ENCODE assay signal across 8 cellular contexts in the genomic region with DNA sequence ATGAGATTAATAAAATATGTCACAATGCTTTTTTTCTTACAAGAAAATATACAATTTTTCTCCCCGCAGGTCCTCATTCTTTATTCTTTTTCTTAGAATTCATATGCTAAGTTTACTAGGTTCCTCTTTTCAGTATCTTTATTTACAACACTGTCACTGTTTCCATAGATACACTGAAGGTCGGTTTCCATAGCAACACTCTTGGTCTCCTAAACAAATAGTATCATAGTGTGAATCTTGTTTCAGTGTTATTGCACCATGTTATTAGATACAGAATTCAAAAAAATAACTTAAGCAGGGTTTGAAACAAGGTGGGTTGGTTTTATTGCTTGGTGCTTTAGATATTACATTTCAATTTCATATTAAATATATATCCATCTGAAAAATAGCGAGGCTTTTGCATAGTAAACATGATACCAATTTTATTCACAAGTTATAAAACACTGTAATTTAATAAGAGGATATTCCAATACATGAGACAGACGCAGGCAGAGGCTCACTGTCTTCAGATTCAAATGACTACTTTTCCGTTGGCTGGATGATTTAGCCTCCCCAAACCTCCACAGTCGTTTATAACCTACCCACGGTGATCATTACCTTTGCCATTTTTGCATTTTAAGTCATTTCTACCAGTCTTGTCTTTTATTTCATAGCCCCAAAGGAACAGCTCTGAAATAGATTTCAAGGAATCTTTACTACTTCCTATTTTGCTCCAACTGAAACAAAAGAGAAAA.
A peak's percentile ranks its signal among the peaks of the same experiment; 100 is the strongest.
DNase-seq lines count a peak whose midpoint lies in the region; ATAC-seq and TF ChIP-seq lines count a peak whose summit lies in the region.

No MANE protein-coding gene starts in this region.

- no peak overlapping the region for H3K4me3 Mint-ChIP-seq in neural progenitor cell

- H3K4me2 ChIP-seq in neural progenitor cell: no peak overlapping the region

- no peaks in the 10 kb centered on the region for H3F3A ChIP-seq in neural progenitor cell (ENCODE audit: low read depth)

- no peaks in the 10 kb centered on the region for H3K9me3 Mint-ChIP-seq in neural progenitor cell

- H3K27ac ChIP-seq in neural progenitor cell: no peak overlapping the region

- no peaks in the 10 kb centered on the region for H3K36me3 ChIP-seq in neural progenitor cell

- peaks cover 8% of the 10 kb centered on the region for H3K4me1 ChIP-seq in neural progenitor cell

- H3K9me3 ChIP-seq in neural progenitor cell (ENCODE audit: low read depth): no peaks in the 10 kb centered on the region

- H3K4me1 Mint-ChIP-seq in neural progenitor cell: peaks cover 21% of the 10 kb centered on the region

- no peak overlapping the region for H3K9ac ChIP-seq in neural progenitor cell

- no peak for TF ChIP-seq CTCF in neural progenitor cell (IDR thresholded peaks at IDR 0.05)

- H3K27ac Mint-ChIP-seq in neural progenitor cell: peak overlapping the region; percentile 95

- DNase-seq in CMK (ENCODE audit: low read depth) (peak; percentile 36), OCI-M1 (lab: John Stamatoyannopoulos, UW) (peak; percentile 98), neural progenitor cell (ENCODE audit: low spot score) (peak; percentile 38), HPDE6-E6E7 (ENCODE audit: extremely low spot score) (no peak)
- peak; percentile 26 for DNase-seq in effector CD4-positive, alpha-beta T cell
- no peak for DNase-seq in activated effector memory CD4-positive, alpha-beta T cell treated with anti-CD3 and anti-CD28 coated beads, Interleukin-2, amount 50 U/mL, for 16 hours

- H3K36me3 Mint-ChIP-seq in neural progenitor cell: no peaks in the 10 kb centered on the region

- H3K4me3 ChIP-seq in neural progenitor cell: no peak overlapping the region

- peaks cover 2% of the 10 kb centered on the region for H3K27me3 Mint-ChIP-seq in neural progenitor cell (ENCODE audit: insufficient read depth, low read depth)

- H2AFZ ChIP-seq in neural progenitor cell (replicated peaks): no peak overlapping the region

- H4K20me1 ChIP-seq in neural progenitor cell (ENCODE audit: low read depth): no peaks in the 10 kb centered on the region

- peak; percentile 60 for ATAC-seq in GM19043 (IDR thresholded peaks at IDR 0.05; ENCODE audit: low read depth, unreplicated experiment)
- peak; percentile 65 for ATAC-seq in HG03159 (IDR thresholded peaks at IDR 0.05; ENCODE audit: unreplicated experiment)

- no peaks in the 10 kb centered on the region for H3K27me3 ChIP-seq in neural progenitor cell

- no peaks in the 10 kb centered on the region for H3K79me2 ChIP-seq in neural progenitor cell (ENCODE audit: low read depth)

Comparison
In these comparisons a context has a peak if more than half of its experiments do, and no peak if none do; other contexts are left out.
1. DNase-seq: peak in CMK (single experiment), OCI-M1 (single experiment), effector CD4-positive, alpha-beta T cell (single experiment) and neural progenitor cell (single experiment); none in activated effector memory CD4-positive, alpha-beta T cell treated with anti-CD3 and anti-CD28 coated beads, Interleukin-2, amount 50 U/mL, for 16 hours (single experiment) and HPDE6-E6E7 (single experiment).